21 cellular contexts compared by ENCODE assay signal in genomic region chr16:57107324-57107922, GRCh38.
"Had no signal": no experiment of that assay in that cellular context is flagged by ENCODE, and none has a peak within 500 bp of the region (broad histone marks: within the 10 kb centered on the region; RNA-seq: fewer than 3 reads in every experiment).

No MANE protein-coding gene starts in this region.

- DNase-seq: activated CD4-positive, alpha-beta memory T cell treated with anti-CD3 and anti-CD28 coated beads for 36 hours; activated CD8-positive, alpha-beta memory T cell treated with anti-CD3 and anti-CD28 coated beads, Interleukin-2, amount 10 ng/mL, durations not matched to agents 7 days and 5 days; activated effector memory CD4-positive, alpha-beta T cell treated with Interleukin-2 at 50 U/mL for 16 hours; activated T-cell treated with anti-CD3 and anti-CD28 coated beads, Interleukin-2, amount 50 U/mL, for 1 hour; amniotic stem cell; cerebellar nuclear complex; erythroblast; islet precursor cell; left lung; mucosa of descending colon; naive thymus-derived CD4-positive, alpha-beta T cell; retina; stimulated activated CD4-positive, alpha-beta T cell treated with anti-CD3 and anti-CD28 coated beads, Interleukin-12 subunit alpha, Interleukin-12 subunit beta, amount 100 ng/mL, for 4 hours; stimulated activated CD4-positive, alpha-beta T cell treated with anti-CD3 and anti-CD28 coated beads, Interleukin-2, amount 100 ng/mL, for 24 hours; stomach; thyroid gland had no signal

- H3K27me3 ChIP-seq: body of pancreas, hepatocyte, left lung, neutrophil, stomach, thyroid gland had no signal

- H3K27ac ChIP-seq: body of pancreas, hepatocyte, left lung, stomach, thyroid gland had no signal

- FAIRE-seq: urothelium cell line had no signal

- H3K4me3 ChIP-seq: body of pancreas, hepatocyte, left lung, mucosa of descending colon, stomach, thyroid gland had no signal

- H3K79me2 ChIP-seq: hepatocyte had no signal

- H3K36me3 ChIP-seq: left lung, stomach, thyroid gland had no signal

- H3K4me2 ChIP-seq: hepatocyte had no signal

- H3K4me1 ChIP-seq: body of pancreas had no signal

- H3K9me3 ChIP-seq: body of pancreas, left lung, mucosa of descending colon, neutrophil, stomach, thyroid gland had no signal

- ATAC-seq: activated CD4-positive, alpha-beta T cell treated with anti-CD3 and anti-CD28 coated beads for 36 hours; activated CD8-positive, alpha-beta memory T cell treated with anti-CD3 and anti-CD28 coated beads, Interleukin-2, amount 10 ng/mL, durations not matched to agents 7 days and 5 days; body of pancreas; left lung; naive thymus-derived CD4-positive, alpha-beta T cell had no signal

- H2AFZ ChIP-seq: hepatocyte had no signal
